ENCODE assay signal across 24 cellular contexts in the genomic region with DNA sequence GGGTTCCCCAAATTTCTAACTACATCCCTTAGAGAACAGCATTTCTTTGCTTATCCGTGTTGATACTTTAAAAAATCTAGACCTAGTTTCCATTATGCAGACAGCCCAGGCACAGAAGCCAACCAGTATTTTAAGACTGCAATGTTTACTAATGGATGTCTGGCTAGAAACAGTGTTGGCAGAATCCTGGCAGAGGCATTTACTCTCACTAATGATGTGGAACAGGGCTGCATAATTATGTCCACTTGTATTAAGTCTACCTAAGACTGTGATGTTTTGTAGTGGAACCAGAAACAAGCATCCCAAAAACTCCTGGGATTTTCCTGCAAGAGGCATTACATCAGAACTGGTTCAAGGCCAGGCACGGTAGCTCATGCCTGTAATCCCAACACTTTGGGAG. TPM values are rescaled to one million over a fixed set of nuclear protein-coding genes. Genes with fewer than 3 reads are reported as not detected.
DNase-seq lines count a peak whose midpoint lies in the region; ATAC-seq and TF ChIP-seq lines count a peak whose summit lies in the region.
"Had no signal": no experiment of that assay in that cellular context is flagged by ENCODE, and none has a peak within 500 bp of the region (broad histone marks: within the 10 kb centered on the region; RNA-seq: fewer than 3 reads in every experiment).

No MANE protein-coding gene starts in this region.

- H3K36me3 ChIP-seq in GM23338 (ENCODE audit: insufficient read depth): no peaks in the 10 kb centered on the region
- H3K36me3 ChIP-seq: spleen had no signal

- H3K27me3 ChIP-seq in GM23338 (ENCODE audit: insufficient read depth): no peaks in the 10 kb centered on the region
- H3K27me3 ChIP-seq: spleen had no signal

- no peaks in the 10 kb centered on the region for H3K79me2 ChIP-seq in GM23338 (replicated peaks; ENCODE audit: insufficient read depth)

- 0 out of 2 replicates have a peak, but pooled peaks cover 6% of the 10 kb centered on the region for H3K9me2 ChIP-seq in GM23338 (ENCODE audit: insufficient read depth)

- H3K36me3 Mint-ChIP-seq in GM23338 (ENCODE audit: low read depth): no peaks in the 10 kb centered on the region

- no peak overlapping the region for H3K4me2 ChIP-seq in GM23338

- TF ChIP-seq CTCF in epithelial cell of proximal tubule (conservative IDR thresholded peaks at IDR 0.05; ENCODE audit: low read depth, low read length) (no peak), GM23338 (conservative IDR thresholded peaks at IDR 0.05; ENCODE audit: low read depth in 2 of 2) (no peak)

- H3K9me3 Mint-ChIP-seq in GM23338: no peaks in the 10 kb centered on the region
- H3K9me3 Mint-ChIP-seq: activated naive CD4-positive, alpha-beta T cell treated with anti-CD3 and anti-CD28 coated beads for 36 hours; activated T-cell treated with anti-CD3 and anti-CD28 coated beads, Interleukin-2, amount 50 U/mL, for 24 hours; nephron progenitor cell had no signal

- no peaks in the 10 kb centered on the region for H3K4me1 ChIP-seq in GM23338 (ENCODE audit: insufficient read depth)
- H3K4me1 ChIP-seq: psoas muscle had no signal

- no peak overlapping the region for H3K27ac ChIP-seq in GM23338 (ENCODE audit: low read depth)
- H3K27ac ChIP-seq: 22Rv1, psoas muscle, SK-N-MC, spleen had no signal

- H3K4me3 Mint-ChIP-seq in GM23338: no peak overlapping the region
- H3K4me3 Mint-ChIP-seq: activated CD8-positive, alpha-beta T cell treated with anti-CD3 and anti-CD28 coated beads, Interleukin-2, amount 10 ng/mL, durations not matched to agents 7 days and 5 days; activated naive CD4-positive, alpha-beta T cell treated with anti-CD3 and anti-CD28 coated beads for 36 hours; activated T-cell treated with anti-CD3 and anti-CD28 coated beads, Interleukin-2, amount 50 U/mL, for 24 hours; nephron progenitor cell had no signal

- no peaks in the 10 kb centered on the region for H3F3A ChIP-seq in GM23338 (replicated peaks; ENCODE audit: low read depth)

- ATAC-seq in left lobe of liver (peak; percentile 53), GM23338 (no peak), HG03520 (IDR thresholded peaks at IDR 0.05; ENCODE audit: unreplicated experiment) (no peak)
- ATAC-seq: activated CD8-positive, alpha-beta T cell treated with anti-CD3 and anti-CD28 coated beads, Interleukin-2, amount 10 ng/mL, durations not matched to agents 7 days and 5 days; psoas muscle had no signal

- H2AFZ ChIP-seq in GM23338: no peak overlapping the region

- no peaks in the 10 kb centered on the region for H4K20me1 ChIP-seq in GM23338 (replicated peaks; ENCODE audit: insufficient read depth)

- DNase-seq in DMS 273 (lab: John Stamatoyannopoulos, UW; ENCODE audit: unreplicated experiment): peak; percentile 9
- DNase-seq in DMS 273 treated with DMSO at 0.1 percent for 48 hours (lab: John Stamatoyannopoulos, UW): no peak
- DNase-seq in NCI-H1105 (lab: John Stamatoyannopoulos, UW): peak; percentile 13
- DNase-seq in epithelial cell of proximal tubule (ENCODE audit: low read depth): peak; percentile 64
- no peak for DNase-seq in left lobe of liver (ENCODE audit: low spot score)
- no peak for DNase-seq in GM23338 (ENCODE audit: low spot score)
- DNase-seq in CD1c-positive myeloid dendritic cell (ENCODE audit: extremely low spot score): no peak
- DNase-seq: activated CD8-positive, alpha-beta T cell treated with anti-CD3 and anti-CD28 coated beads, Interleukin-2, amount 10 ng/mL, durations not matched to agents 7 days and 5 days; activated naive CD4-positive, alpha-beta T cell treated with anti-CD3 and anti-CD28 coated beads for 36 hours; activated T-cell treated with anti-CD3 and anti-CD28 coated beads, Interleukin-2, amount 50 U/mL, for 24 hours; aorta; effector CD8-positive, alpha-beta T cell; GF-D8; HCEC 1CT; islet precursor cell; NCI-H187 treated with DMSO at 0.1 percent for 48 hours; NCI-H526 treated with DMSO at 0.1 percent for 48 hours; nephron progenitor cell; psoas muscle; spleen; stimulated activated CD4-positive, alpha-beta T cell treated with anti-CD3 and anti-CD28 coated beads, Interleukin-4, amount 100 ng/mL, for 4 hours had no signal

- no peak overlapping the region for H3K27ac Mint-ChIP-seq in GM23338
- H3K27ac Mint-ChIP-seq: activated CD8-positive, alpha-beta T cell treated with anti-CD3 and anti-CD28 coated beads, Interleukin-2, amount 10 ng/mL, durations not matched to agents 7 days and 5 days; activated naive CD4-positive, alpha-beta T cell treated with anti-CD3 and anti-CD28 coated beads for 36 hours; activated T-cell treated with anti-CD3 and anti-CD28 coated beads, Interleukin-2, amount 50 U/mL, for 24 hours; nephron progenitor cell had no signal

- H3K27me3 Mint-ChIP-seq in GM23338 (ENCODE audit: insufficient read depth, low read depth, poor library complexity): no peaks in the 10 kb centered on the region

- H3K4me3 ChIP-seq in epithelial cell of proximal tubule (ENCODE audit: low read depth, low read length) (no peak overlapping the region), GM23338 (no peak overlapping the region)
- H3K4me3 ChIP-seq: psoas muscle, SK-N-MC, spleen had no signal

- no peaks in the 10 kb centered on the region for H3K4me1 Mint-ChIP-seq in GM23338
- H3K4me1 Mint-ChIP-seq: nephron progenitor cell had no signal

TF ChIP-seq in GM23338, 12 proteins besides CTCF, POLR2A, EP300 and RAD21 (continues in another document):
- TF ChIP-seq EZH2phosphoT487 (IDR thresholded peaks at IDR 0.05; ENCODE audit: unreplicated experiment) (no peak), ZNF114 (CRISPR knock-in tag; IDR thresholded peaks at IDR 0.05) (no peak)
- TF ChIP-seq, protein P1, sequence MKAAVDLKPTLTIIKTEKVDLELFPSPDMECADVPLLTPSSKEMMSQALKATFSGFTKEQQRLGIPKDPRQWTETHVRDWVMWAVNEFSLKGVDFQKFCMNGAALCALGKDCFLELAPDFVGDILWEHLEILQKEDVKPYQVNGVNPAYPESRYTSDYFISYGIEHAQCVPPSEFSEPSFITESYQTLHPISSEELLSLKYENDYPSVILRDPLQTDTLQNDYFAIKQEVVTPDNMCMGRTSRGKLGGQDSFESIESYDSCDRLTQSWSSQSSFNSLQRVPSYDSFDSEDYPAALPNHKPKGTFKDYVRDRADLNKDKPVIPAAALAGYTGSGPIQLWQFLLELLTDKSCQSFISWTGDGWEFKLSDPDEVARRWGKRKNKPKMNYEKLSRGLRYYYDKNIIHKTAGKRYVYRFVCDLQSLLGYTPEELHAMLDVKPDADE (IDR thresholded peaks at IDR 0.05): no peak
- TF ChIP-seq, protein P2, sequence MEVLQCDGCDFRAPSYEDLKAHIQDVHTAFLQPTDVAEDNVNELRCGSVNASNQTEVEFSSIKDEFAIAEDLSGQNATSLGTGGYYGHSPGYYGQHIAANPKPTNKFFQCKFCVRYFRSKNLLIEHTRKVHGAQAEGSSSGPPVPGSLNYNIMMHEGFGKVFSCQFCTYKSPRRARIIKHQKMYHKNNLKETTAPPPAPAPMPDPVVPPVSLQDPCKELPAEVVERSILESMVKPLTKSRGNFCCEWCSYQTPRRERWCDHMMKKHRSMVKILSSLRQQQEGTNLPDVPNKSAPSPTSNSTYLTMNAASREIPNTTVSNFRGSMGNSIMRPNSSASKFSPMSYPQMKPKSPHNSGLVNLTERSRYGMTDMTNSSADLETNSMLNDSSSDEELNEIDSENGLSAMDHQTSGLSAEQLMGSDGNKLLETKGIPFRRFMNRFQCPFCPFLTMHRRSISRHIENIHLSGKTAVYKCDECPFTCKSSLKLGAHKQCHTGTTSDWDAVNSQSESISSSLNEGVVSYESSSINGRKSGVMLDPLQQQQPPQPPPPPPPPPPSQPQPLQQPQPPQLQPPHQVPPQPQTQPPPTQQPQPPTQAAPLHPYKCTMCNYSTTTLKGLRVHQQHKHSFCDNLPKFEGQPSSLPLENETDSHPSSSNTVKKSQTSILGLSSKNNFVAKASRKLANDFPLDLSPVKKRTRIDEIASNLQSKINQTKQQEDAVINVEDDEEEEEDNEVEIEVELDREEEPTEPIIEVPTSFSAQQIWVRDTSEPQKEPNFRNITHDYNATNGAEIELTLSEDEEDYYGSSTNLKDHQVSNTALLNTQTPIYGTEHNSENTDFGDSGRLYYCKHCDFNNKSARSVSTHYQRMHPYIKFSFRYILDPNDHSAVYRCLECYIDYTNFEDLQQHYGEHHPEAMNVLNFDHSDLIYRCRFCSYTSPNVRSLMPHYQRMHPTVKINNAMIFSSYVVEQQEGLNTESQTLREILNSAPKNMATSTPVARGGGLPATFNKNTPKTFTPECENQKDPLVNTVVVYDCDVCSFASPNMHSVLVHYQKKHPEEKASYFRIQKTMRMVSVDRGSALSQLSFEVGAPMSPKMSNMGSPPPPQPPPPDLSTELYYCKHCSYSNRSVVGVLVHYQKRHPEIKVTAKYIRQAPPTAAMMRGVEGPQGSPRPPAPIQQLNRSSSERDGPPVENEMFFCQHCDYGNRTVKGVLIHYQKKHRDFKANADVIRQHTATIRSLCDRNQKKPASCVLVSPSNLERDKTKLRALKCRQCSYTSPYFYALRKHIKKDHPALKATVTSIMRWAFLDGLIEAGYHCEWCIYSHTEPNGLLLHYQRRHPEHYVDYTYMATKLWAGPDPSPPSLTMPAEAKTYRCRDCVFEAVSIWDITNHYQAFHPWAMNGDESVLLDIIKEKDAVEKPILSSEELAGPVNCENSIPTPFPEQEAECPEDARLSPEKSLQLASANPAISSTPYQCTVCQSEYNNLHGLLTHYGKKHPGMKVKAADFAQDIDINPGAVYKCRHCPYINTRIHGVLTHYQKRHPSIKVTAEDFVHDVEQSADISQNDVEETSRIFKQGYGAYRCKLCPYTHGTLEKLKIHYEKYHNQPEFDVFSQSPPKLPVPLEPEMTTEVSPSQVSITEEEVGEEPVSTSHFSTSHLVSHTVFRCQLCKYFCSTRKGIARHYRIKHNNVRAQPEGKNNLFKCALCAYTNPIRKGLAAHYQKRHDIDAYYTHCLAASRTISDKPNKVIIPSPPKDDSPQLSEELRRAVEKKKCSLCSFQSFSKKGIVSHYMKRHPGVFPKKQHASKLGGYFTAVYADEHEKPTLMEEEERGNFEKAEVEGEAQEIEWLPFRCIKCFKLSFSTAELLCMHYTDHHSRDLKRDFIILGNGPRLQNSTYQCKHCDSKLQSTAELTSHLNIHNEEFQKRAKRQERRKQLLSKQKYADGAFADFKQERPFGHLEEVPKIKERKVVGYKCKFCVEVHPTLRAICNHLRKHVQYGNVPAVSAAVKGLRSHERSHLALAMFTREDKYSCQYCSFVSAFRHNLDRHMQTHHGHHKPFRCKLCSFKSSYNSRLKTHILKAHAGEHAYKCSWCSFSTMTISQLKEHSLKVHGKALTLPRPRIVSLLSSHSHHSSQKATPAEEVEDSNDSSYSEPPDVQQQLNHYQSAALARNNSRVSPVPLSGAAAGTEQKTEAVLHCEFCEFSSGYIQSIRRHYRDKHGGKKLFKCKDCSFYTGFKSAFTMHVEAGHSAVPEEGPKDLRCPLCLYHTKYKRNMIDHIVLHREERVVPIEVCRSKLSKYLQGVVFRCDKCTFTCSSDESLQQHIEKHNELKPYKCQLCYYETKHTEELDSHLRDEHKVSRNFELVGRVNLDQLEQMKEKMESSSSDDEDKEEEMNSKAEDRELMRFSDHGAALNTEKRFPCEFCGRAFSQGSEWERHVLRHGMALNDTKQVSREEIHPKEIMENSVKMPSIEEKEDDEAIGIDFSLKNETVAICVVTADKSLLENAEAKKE (CRISPR knock-in tag; IDR thresholded peaks at IDR 0.05): no peak

RNA-seq across cellular contexts. Expression of gene PICALM, which starts 50.2 kb away (rescaled TPM):
- total RNA-seq in epithelial cell of proximal tubule (153 and 218 TPM in 2 replicates), left lobe of liver (70.9 TPM)
- total RNA-seq in GM23338 (2014; rRNA removed; shearing (Covaris generic)): 134 and 150 TPM in 2 replicates
- polyA plus RNA-seq in GM23338 (2016; fragmentation: Nextera tagmentation; extraction: Ambion mirVana): 21.0 and 27.9 TPM in 2 replicates

Comparison
In these comparisons a context has a peak if more than half of its experiments do, and no peak if none do; other contexts are left out.
1. DNase-seq: peak in DMS 273 (single experiment), NCI-H1105 (single experiment) and epithelial cell of proximal tubule (single experiment); none in DMS 273 treated with DMSO at 0.1 percent for 48 hours (single experiment), left lobe of liver (single experiment), GM23338 (single experiment) and CD1c-positive myeloid dendritic cell (single experiment).